In the genomic region with DNA sequence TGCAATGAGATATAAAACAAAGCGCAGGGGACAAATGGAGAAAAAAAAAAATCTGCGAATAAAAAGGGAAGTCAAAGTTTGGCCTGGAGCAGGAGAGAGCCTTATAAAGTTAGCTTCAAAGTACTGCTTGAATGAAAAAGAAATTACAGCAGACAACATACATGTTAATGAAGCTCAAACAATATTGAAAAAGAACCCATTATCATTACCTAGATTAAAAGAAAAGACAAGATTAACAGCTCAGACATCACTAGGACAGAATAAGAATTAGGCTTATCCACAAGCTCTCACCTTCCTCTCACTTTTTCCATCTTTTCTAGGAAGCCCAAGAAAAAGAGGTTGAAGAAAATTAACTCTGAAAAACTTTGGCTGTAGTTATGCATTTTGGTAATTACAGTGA, we compare ENCODE assay signal across 29 cellular contexts.
"Had no signal": no experiment of that assay in that cellular context is flagged by ENCODE, and none has a peak within 500 bp of the region (broad histone marks: within the 10 kb centered on the region; RNA-seq: fewer than 3 reads in every experiment).

No MANE protein-coding gene starts in this region.

- H3K9me3 ChIP-seq: adrenal gland, ascending aorta, breast epithelium, colonic mucosa, esophagus muscularis mucosa, gastrocnemius medialis, heart left ventricle had no signal

- H3K27ac ChIP-seq: adrenal gland, ascending aorta, breast epithelium, cardiac muscle cell, colonic mucosa, esophagus muscularis mucosa, foreskin keratinocyte, gastrocnemius medialis, heart left ventricle had no signal

- ATAC-seq: activated CD4-positive, CD25-positive, alpha-beta regulatory T cell treated with anti-CD3 and anti-CD28 coated beads, Interleukin-2, amount 50 U/mL, for 24 hours; activated CD8-positive, alpha-beta T cell treated with anti-CD3 and anti-CD28 coated beads for 36 hours; activated naive CD8-positive, alpha-beta T cell treated with anti-CD3 and anti-CD28 coated beads, Interleukin-2, amount 50 U/mL, for 24 hours; activated T-cell treated with anti-CD3 and anti-CD28 coated beads, Interleukin-2, amount 50 U/mL, for 4 hours; foreskin keratinocyte; gastrocnemius medialis; heart left ventricle had no signal

- H3K36me3 ChIP-seq: adrenal gland, ascending aorta, breast epithelium, cardiac muscle cell, colonic mucosa, esophagus muscularis mucosa, gastrocnemius medialis, heart left ventricle had no signal

- H3K27me3 Mint-ChIP-seq: activated CD8-positive, alpha-beta T cell treated with anti-CD3 and anti-CD28 coated beads for 36 hours; activated naive CD4-positive, alpha-beta T cell treated with anti-CD3 and anti-CD28 coated beads, Interleukin-2, amount 50 U/mL, for 24 hours; activated naive CD8-positive, alpha-beta T cell treated with anti-CD3 and anti-CD28 coated beads for 36 hours; activated naive CD8-positive, alpha-beta T cell treated with anti-CD3 and anti-CD28 coated beads, Interleukin-2, amount 50 U/mL, for 24 hours; brain had no signal

- H3K4me1 Mint-ChIP-seq: activated naive CD4-positive, alpha-beta T cell treated with anti-CD3 and anti-CD28 coated beads, Interleukin-2, amount 50 U/mL, for 24 hours; activated naive CD8-positive, alpha-beta T cell treated with anti-CD3 and anti-CD28 coated beads for 36 hours; activated naive CD8-positive, alpha-beta T cell treated with anti-CD3 and anti-CD28 coated beads, Interleukin-2, amount 50 U/mL, for 24 hours; brain had no signal

- H3K4me3 ChIP-seq: adrenal gland, ascending aorta, breast epithelium, cardiac muscle cell, colonic mucosa, esophagus muscularis mucosa, gastrocnemius medialis, heart left ventricle had no signal

- H3K27me3 ChIP-seq: adrenal gland, ascending aorta, breast epithelium, cardiac muscle cell, colonic mucosa, esophagus muscularis mucosa, gastrocnemius medialis, heart left ventricle had no signal

- H3K4me1 ChIP-seq: adrenal gland, ascending aorta, breast epithelium, colonic mucosa, esophagus muscularis mucosa, foreskin keratinocyte, gastrocnemius medialis, heart left ventricle had no signal

- H3K27ac Mint-ChIP-seq: activated CD8-positive, alpha-beta T cell treated with anti-CD3 and anti-CD28 coated beads for 36 hours; activated naive CD4-positive, alpha-beta T cell treated with anti-CD3 and anti-CD28 coated beads for 36 hours; activated naive CD4-positive, alpha-beta T cell treated with anti-CD3 and anti-CD28 coated beads, Interleukin-2, amount 50 U/mL, for 24 hours; activated naive CD8-positive, alpha-beta T cell treated with anti-CD3 and anti-CD28 coated beads for 36 hours; activated naive CD8-positive, alpha-beta T cell treated with anti-CD3 and anti-CD28 coated beads, Interleukin-2, amount 50 U/mL, for 24 hours; activated T-helper 2 cell treated with anti-CD3 and anti-CD28 coated beads, Interferon-gamma antibody, Interleukin-2, Interleukin-4, amounts not matched to agents 10 μg/mL and 5 μg/mL and 100 μg/mL, durations not matched to agents 14 hours and 24 hours and 36 hours; brain had no signal

- H3K4me3 Mint-ChIP-seq: activated CD8-positive, alpha-beta T cell treated with anti-CD3 and anti-CD28 coated beads for 36 hours; activated naive CD4-positive, alpha-beta T cell treated with anti-CD3 and anti-CD28 coated beads for 36 hours; activated naive CD4-positive, alpha-beta T cell treated with anti-CD3 and anti-CD28 coated beads, Interleukin-2, amount 50 U/mL, for 24 hours; activated naive CD8-positive, alpha-beta T cell treated with anti-CD3 and anti-CD28 coated beads for 36 hours; activated naive CD8-positive, alpha-beta T cell treated with anti-CD3 and anti-CD28 coated beads, Interleukin-2, amount 50 U/mL, for 24 hours; activated T-cell treated with anti-CD3 and anti-CD28 coated beads, Interleukin-2, amount 50 U/mL, for 4 hours; brain had no signal

- H3K36me3 Mint-ChIP-seq: activated naive CD4-positive, alpha-beta T cell treated with anti-CD3 and anti-CD28 coated beads, Interleukin-2, amount 50 U/mL, for 24 hours; activated naive CD8-positive, alpha-beta T cell treated with anti-CD3 and anti-CD28 coated beads for 36 hours; brain had no signal

- H3K9me3 Mint-ChIP-seq: activated CD8-positive, alpha-beta T cell treated with anti-CD3 and anti-CD28 coated beads for 36 hours; activated naive CD4-positive, alpha-beta T cell treated with anti-CD3 and anti-CD28 coated beads for 36 hours; activated naive CD4-positive, alpha-beta T cell treated with anti-CD3 and anti-CD28 coated beads, Interleukin-2, amount 50 U/mL, for 24 hours; activated naive CD8-positive, alpha-beta T cell treated with anti-CD3 and anti-CD28 coated beads for 36 hours; activated naive CD8-positive, alpha-beta T cell treated with anti-CD3 and anti-CD28 coated beads, Interleukin-2, amount 50 U/mL, for 24 hours; activated T-cell treated with anti-CD3 and anti-CD28 coated beads, Interleukin-2, amount 50 U/mL, for 4 hours; activated T-helper 2 cell treated with anti-CD3 and anti-CD28 coated beads, Interferon-gamma antibody, Interleukin-2, Interleukin-4, amounts not matched to agents 10 μg/mL and 5 μg/mL and 100 μg/mL, durations not matched to agents 14 hours and 24 hours and 36 hours; brain had no signal

- DNase-seq: activated CD4-positive, alpha-beta T cell treated with anti-CD3 and anti-CD28 coated beads for 48 hours; activated CD4-positive, alpha-beta T cell treated with anti-CD3 and anti-CD28 coated beads, Interleukin-2, amount 50 U/mL, for 1 hour; activated CD4-positive, alpha-beta T cell treated with anti-CD3 and anti-CD28 coated beads, Interleukin-2, amount 50 U/mL, for 48 hours; activated CD8-positive, alpha-beta memory T cell treated with anti-CD3 and anti-CD28 coated beads for 24 hours; activated CD8-positive, alpha-beta T cell treated with anti-CD3 and anti-CD28 coated beads for 36 hours; activated effector memory CD4-positive, alpha-beta T cell treated with anti-CD3 and anti-CD28 coated beads, Interleukin-2, amount 50 U/mL, for 16 hours; activated naive CD4-positive, alpha-beta T cell treated with anti-CD3 and anti-CD28 coated beads for 36 hours; activated naive CD8-positive, alpha-beta T cell treated with anti-CD3 and anti-CD28 coated beads for 36 hours; activated naive CD8-positive, alpha-beta T cell treated with anti-CD3 and anti-CD28 coated beads, Interleukin-2, amount 50 U/mL, for 24 hours; activated T-cell treated with anti-CD3 and anti-CD28 coated beads, Interleukin-2, amount 50 U/mL, for 4 hours; adrenal gland; central memory CD4-positive, alpha-beta T cell; cerebellar nuclear complex; colonic mucosa; effector CD8-positive, alpha-beta T cell; erythroblast; foreskin keratinocyte; gastrocnemius medialis; glutamatergic neuron; heart left ventricle; T-helper 2 cell had no signal
